In genomic region chr15:31975446-31976229, GRCh38 we compare ENCODE assay signal across 8 cellular contexts. TPM values are rescaled to one million over a fixed set of nuclear protein-coding genes. Genes with fewer than 3 reads are reported as not detected.
DNase-seq lines count a peak whose midpoint lies in the region; ATAC-seq and TF ChIP-seq lines count a peak whose summit lies in the region.

No MANE protein-coding gene starts in this region.

- TF ChIP-seq CTCF in esophagus muscularis mucosa (IDR thresholded peaks at IDR 0.05) = no peak

- TF ChIP-seq EP300 in esophagus muscularis mucosa (IDR thresholded peaks at IDR 0.05) = no peak

- H3K27ac ChIP-seq in esophagus muscularis mucosa (replicated peaks in 1 of 4) = no peak overlapping the region

- 29% methylated on average over 8 of the region's 27 CpGs for whole genome bisulfite sequencing in esophagus muscularis mucosa

- no peaks in the 10 kb centered on the region for H3K36me3 ChIP-seq in esophagus muscularis mucosa
- H3K36me3 ChIP-seq in skeletal muscle satellite cell (ENCODE audit: insufficient read depth, low read length) = no peaks in the 10 kb centered on the region

- peaks cover 6 to 16% (median 12%) of the 10 kb centered on the region in 4 donors for H3K4me1 ChIP-seq in esophagus muscularis mucosa
- peaks cover 4% of the 10 kb centered on the region for H3K4me1 ChIP-seq in skeletal muscle satellite cell (ENCODE audit: control insufficient read depth, insufficient read depth, low read length)

- TF ChIP-seq POLR2A in esophagus muscularis mucosa (IDR thresholded peaks at IDR 0.05; ENCODE audit: low read depth) = no peak

- H3K27me3 ChIP-seq in esophagus muscularis mucosa = peaks cover 0 to 38% (median 4%) of the 10 kb centered on the region in 4 donors
- H3K27me3 ChIP-seq in skeletal muscle satellite cell (ENCODE audit: control insufficient read depth, insufficient read depth, low read length) = no peaks in the 10 kb centered on the region

- ATAC-seq in GM18867 (IDR thresholded peaks at IDR 0.05; ENCODE audit: unreplicated experiment) (no peak), HG02884 (IDR thresholded peaks at IDR 0.05; ENCODE audit: unreplicated experiment) (no peak)

- no peak overlapping the region for H3K9ac ChIP-seq in skeletal muscle satellite cell (ENCODE audit: low read depth, low read length)

- DNase-seq in NCI-H1694 treated with DMSO at 0.1 percent for 48 hours (lab: John Stamatoyannopoulos, UW) = peak; percentile 12
- DNase-seq in NCI-H1694 (lab: John Stamatoyannopoulos, UW) = no peak
- peak; percentile 80 for DNase-seq in NCI-H748 (lab: John Stamatoyannopoulos, UW; ENCODE audit: unreplicated experiment)
- DNase-seq in esophagus muscularis mucosa (ENCODE audit: extremely low spot score) = peak; percentile 70
- no peak for DNase-seq in HPDE6-E6E7 (ENCODE audit: extremely low spot score)

- intact Hi-C loops in esophagus muscularis mucosa (cut with DNase I) = no loop called here

- H3K4me3 ChIP-seq in esophagus muscularis mucosa = peak overlapping the region in 2 of 4 donors; percentile 15 to 28
- no peak overlapping the region for H3K4me3 ChIP-seq in skeletal muscle satellite cell (ENCODE audit: low read length)

- H3K9me3 ChIP-seq in esophagus muscularis mucosa (no peaks in the 10 kb centered on the region), skeletal muscle satellite cell (replicated peaks; ENCODE audit: low read length) (no peaks in the 10 kb centered on the region)

- peak overlapping the region; percentile 54 for H3K4me2 ChIP-seq in skeletal muscle satellite cell (ENCODE audit: low read length)

RNA-seq across cellular contexts. Expression of gene CHRNA7, which starts 54.7 kb away (rescaled TPM):
- 1 to 10 TPM in 3 of 4 donors, under 1 TPM in 1; 0.83 to 2.8 (median 1.7) TPM for total RNA-seq in esophagus muscularis mucosa
- total RNA-seq in skeletal muscle satellite cell (2012; rRNA removed) = under 0.01 and 0.22 TPM in 2 replicates

Comparison
In these comparisons a context has a peak if more than half of its experiments do, and no peak if none do; other contexts are left out.
1. DNase-seq: peak in NCI-H1694 treated with DMSO at 0.1 percent for 48 hours (single experiment), NCI-H748 (single experiment) and esophagus muscularis mucosa (single experiment); none in NCI-H1694 (single experiment) and HPDE6-E6E7 (single experiment).